ENCODE assay signal across 19 cellular contexts in the genomic region with DNA sequence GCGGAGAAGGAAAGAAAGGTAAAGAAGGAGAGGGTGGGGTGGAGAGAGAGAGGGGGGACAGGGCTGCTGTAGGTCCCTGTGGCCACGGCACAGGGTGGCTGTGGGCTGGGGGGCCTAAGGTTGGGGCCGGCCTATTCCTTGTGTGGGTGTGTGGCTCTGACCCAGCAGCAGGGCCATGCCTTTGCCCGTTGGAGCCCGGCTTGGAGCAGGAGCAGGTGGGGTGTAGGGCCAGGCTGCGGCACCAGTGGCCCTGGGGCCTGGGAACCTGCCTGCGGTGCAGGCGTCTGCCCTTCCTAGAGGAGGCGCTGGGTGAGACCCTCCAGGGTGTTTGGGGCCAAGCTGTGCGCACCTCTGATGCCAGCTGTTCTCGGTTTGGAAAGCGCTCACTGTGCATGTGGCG.
"Had no signal": no experiment of that assay in that cellular context is flagged by ENCODE, and none has a peak within 500 bp of the region (broad histone marks: within the 10 kb centered on the region; RNA-seq: fewer than 3 reads in every experiment).

No MANE protein-coding gene starts in this region.

- H3K36me3 Mint-ChIP-seq: activated CD4-positive, alpha-beta memory T cell treated with anti-CD3 and anti-CD28 coated beads for 36 hours; activated CD8-positive, alpha-beta memory T cell treated with anti-CD3 and anti-CD28 coated beads, Interleukin-2, amount 10 ng/mL, durations not matched to agents 7 days and 5 days; activated naive CD4-positive, alpha-beta T cell treated with anti-CD3 and anti-CD28 coated beads, Interleukin-2, amount 50 U/mL, for 24 hours; naive thymus-derived CD4-positive, alpha-beta T cell; type B pancreatic cell had no signal

- H3K9me3 Mint-ChIP-seq: activated CD4-positive, alpha-beta memory T cell treated with anti-CD3 and anti-CD28 coated beads for 36 hours; activated naive CD4-positive, alpha-beta T cell treated with anti-CD3 and anti-CD28 coated beads, Interleukin-2, amount 50 U/mL, for 24 hours; activated T-helper 2 cell treated with anti-CD3 and anti-CD28 coated beads, Interferon-gamma antibody, Interleukin-2, Interleukin-4, amounts not matched to agents 10 μg/mL and 5 μg/mL and 100 μg/mL, durations not matched to agents 14 hours and 24 hours and 36 hours; stimulated activated naive CD8-positive, alpha-beta T cell treated with anti-CD3 and anti-CD28 coated beads, Interleukin-15, Interleukin-2, amounts not matched to agents 100 ng/mL and 50 ng/mL, for 24 hours; type B pancreatic cell had no signal

- H3K27me3 Mint-ChIP-seq: activated CD4-positive, alpha-beta memory T cell treated with anti-CD3 and anti-CD28 coated beads for 36 hours; activated CD4-positive, alpha-beta T cell treated with anti-CD3 and anti-CD28 coated beads for 36 hours; naive thymus-derived CD4-positive, alpha-beta T cell; stimulated activated naive CD8-positive, alpha-beta T cell treated with anti-CD3 and anti-CD28 coated beads, Interleukin-15, Interleukin-2, amounts not matched to agents 100 ng/mL and 50 ng/mL, for 24 hours had no signal

- H3K4me1 Mint-ChIP-seq: activated CD4-positive, alpha-beta T cell treated with anti-CD3 and anti-CD28 coated beads for 36 hours; activated CD8-positive, alpha-beta memory T cell treated with anti-CD3 and anti-CD28 coated beads, Interleukin-2, amount 10 ng/mL, durations not matched to agents 7 days and 5 days; activated naive CD4-positive, alpha-beta T cell treated with anti-CD3 and anti-CD28 coated beads, Interleukin-2, amount 50 U/mL, for 24 hours; naive thymus-derived CD4-positive, alpha-beta T cell had no signal

- DNase-seq: activated CD4-positive, alpha-beta memory T cell treated with anti-CD3 and anti-CD28 coated beads for 36 hours; activated CD4-positive, alpha-beta T cell treated with anti-CD3 and anti-CD28 coated beads for 36 hours; activated CD8-positive, alpha-beta memory T cell treated with anti-CD3 and anti-CD28 coated beads, Interleukin-2, amount 10 ng/mL, durations not matched to agents 7 days and 5 days; activated T-cell treated with anti-CD3 and anti-CD28 coated beads, Interleukin-2, amount 50 U/mL, for 1 hour; heart right ventricle; naive thymus-derived CD4-positive, alpha-beta T cell; stimulated activated CD4-positive, alpha-beta T cell treated with anti-CD3 and anti-CD28 coated beads, Interleukin-15, amount 100 ng/mL, for 24 hours; stimulated activated CD4-positive, alpha-beta T cell treated with anti-CD3 and anti-CD28 coated beads, Interleukin-4, amount 100 ng/mL, for 24 hours; stimulated activated CD8-positive, alpha-beta memory T cell treated with anti-CD3 and anti-CD28 coated beads, Interleukin-4, amount 100 ng/mL, for 48 hours; T-helper 1 cell had no signal

- H3K4me3 Mint-ChIP-seq: activated CD4-positive, alpha-beta memory T cell treated with anti-CD3 and anti-CD28 coated beads for 36 hours; activated CD4-positive, alpha-beta T cell treated with anti-CD3 and anti-CD28 coated beads for 36 hours; activated CD8-positive, alpha-beta memory T cell treated with anti-CD3 and anti-CD28 coated beads, Interleukin-2, amount 10 ng/mL, durations not matched to agents 7 days and 5 days; activated naive CD4-positive, alpha-beta T cell treated with anti-CD3 and anti-CD28 coated beads, Interleukin-2, amount 50 U/mL, for 24 hours; naive thymus-derived CD4-positive, alpha-beta T cell; stimulated activated naive CD8-positive, alpha-beta T cell treated with anti-CD3 and anti-CD28 coated beads, Interleukin-15, Interleukin-2, amounts not matched to agents 100 ng/mL and 50 ng/mL, for 24 hours; type B pancreatic cell had no signal

- H3K36me3 ChIP-seq: adrenal gland, gastroesophageal sphincter, heart right ventricle, neutrophil, suprapubic skin had no signal

- H3K4me3 ChIP-seq: adrenal gland, gastroesophageal sphincter, heart right ventricle, suprapubic skin had no signal

- H3K9me3 ChIP-seq: adrenal gland, gastroesophageal sphincter, heart right ventricle, neutrophil, suprapubic skin had no signal

- H3K27ac Mint-ChIP-seq: activated CD4-positive, alpha-beta memory T cell treated with anti-CD3 and anti-CD28 coated beads for 36 hours; activated CD4-positive, alpha-beta T cell treated with anti-CD3 and anti-CD28 coated beads for 36 hours; activated CD8-positive, alpha-beta memory T cell treated with anti-CD3 and anti-CD28 coated beads, Interleukin-2, amount 10 ng/mL, durations not matched to agents 7 days and 5 days; activated naive CD4-positive, alpha-beta T cell treated with anti-CD3 and anti-CD28 coated beads, Interleukin-2, amount 50 U/mL, for 24 hours; activated T-helper 2 cell treated with anti-CD3 and anti-CD28 coated beads, Interferon-gamma antibody, Interleukin-2, Interleukin-4, amounts not matched to agents 10 μg/mL and 5 μg/mL and 100 μg/mL, durations not matched to agents 14 hours and 24 hours and 36 hours; naive thymus-derived CD4-positive, alpha-beta T cell; stimulated activated naive CD8-positive, alpha-beta T cell treated with anti-CD3 and anti-CD28 coated beads, Interleukin-15, Interleukin-2, amounts not matched to agents 100 ng/mL and 50 ng/mL, for 24 hours; type B pancreatic cell had no signal

- H3K27me3 ChIP-seq: adrenal gland, heart right ventricle, neutrophil, suprapubic skin had no signal

- H3K27ac ChIP-seq: adrenal gland, epithelial cell of prostate, gastroesophageal sphincter, heart right ventricle, neutrophil, suprapubic skin had no signal
